Comparison of ENCODE assay signal across 9 cellular contexts in genomic region chr2:19362094-19362649, GRCh38. TPM values are rescaled to one million over a fixed set of nuclear protein-coding genes. Genes with fewer than 3 reads are reported as not detected.
DNase-seq lines count a peak whose midpoint lies in the region; ATAC-seq and FAIRE-seq lines count a peak whose summit lies in the region.
"Had no signal": no experiment of that assay in that cellular context is flagged by ENCODE, and none has a peak within 500 bp of the region (broad histone marks: within the 10 kb centered on the region; RNA-seq: fewer than 3 reads in every experiment).

No MANE protein-coding gene starts in this region.

- CTCF ChIA-PET in activated CD4-positive, alpha-beta memory T cell treated with anti-CD3 and anti-CD28 coated beads, Interleukin-2, amount 10 ng/mL, durations not matched to agents 7 days and 5 days (lab: Charles Lee), result interaction anchor here (0.7 kb wide), 1 partner anchor 782 kb away, joined by 3 read pairs; no protein-coding TSS in a partner anchor

- no peaks in the 10 kb centered on the region for H3K9me3 Mint-ChIP-seq in activated CD4-positive, alpha-beta memory T cell treated with anti-CD3 and anti-CD28 coated beads, Interleukin-2, amount 10 ng/mL, durations not matched to agents 7 days and 5 days

- H3K27ac ChIP-seq in HUES6 (ENCODE audit: low read depth, low read length), result no peak overlapping the region
- H3K27ac ChIP-seq in right cardiac atrium (ENCODE audit: low read length), result no peak overlapping the region
- H3K27ac ChIP-seq in small intestine (ENCODE audit: low read depth in 1 of 2, low read length in 1 of 2), result no peak overlapping the region

- H3K4me3 ChIP-seq in HUES6 (ENCODE audit: low read depth, low read length) (peak overlapping the region; percentile 53), right cardiac atrium (ENCODE audit: low read length) (peak overlapping the region; percentile 93), small intestine (ENCODE audit: low read depth in 1 of 2, low read length in 2 of 2) (peak overlapping the region; percentile 51 to 52)

- H3K9me3 ChIP-seq in HUES6 (ENCODE audit: control insufficient read depth, insufficient read depth, low read depth, low read length), result no peaks in the 10 kb centered on the region
- H3K9me3 ChIP-seq in right cardiac atrium (ENCODE audit: control insufficient read depth, low read length), result no peaks in the 10 kb centered on the region
- H3K9me3 ChIP-seq in small intestine (ENCODE audit: control insufficient read depth, low read depth), result no peaks in the 10 kb centered on the region

- POLR2A ChIA-PET in activated CD4-positive, alpha-beta memory T cell treated with anti-CD3 and anti-CD28 coated beads, Interleukin-2, amount 10 ng/mL, durations not matched to agents 7 days and 5 days (lab: Charles Lee), result interaction anchor here (1.4 kb wide), 1 partner anchor 14 kb away, joined by 7 read pairs; no protein-coding TSS in a partner anchor

- H3K4me1 Mint-ChIP-seq in activated CD4-positive, alpha-beta memory T cell treated with anti-CD3 and anti-CD28 coated beads, Interleukin-2, amount 10 ng/mL, durations not matched to agents 7 days and 5 days, result peaks cover 30% of the 10 kb centered on the region

- WGBS in right cardiac atrium, result 2% methylated on average over 14 of the region's 14 CpGs
- WGBS in small intestine, 3 donors, result 1% methylated on average over 14 of the region's 14 CpGs

- H3K4me3 Mint-ChIP-seq in activated CD4-positive, alpha-beta memory T cell treated with anti-CD3 and anti-CD28 coated beads, Interleukin-2, amount 10 ng/mL, durations not matched to agents 7 days and 5 days, result peak overlapping the region; percentile 76

- H3K27me3 Mint-ChIP-seq in activated CD4-positive, alpha-beta memory T cell treated with anti-CD3 and anti-CD28 coated beads, Interleukin-2, amount 10 ng/mL, durations not matched to agents 7 days and 5 days, result peaks cover 87% of the 10 kb centered on the region

- ATAC-seq in right cardiac atrium, result no peak

- H3K27ac Mint-ChIP-seq in activated CD4-positive, alpha-beta memory T cell treated with anti-CD3 and anti-CD28 coated beads, Interleukin-2, amount 10 ng/mL, durations not matched to agents 7 days and 5 days, result peak overlapping the region; percentile 8

- H3K36me3 Mint-ChIP-seq in activated CD4-positive, alpha-beta memory T cell treated with anti-CD3 and anti-CD28 coated beads, Interleukin-2, amount 10 ng/mL, durations not matched to agents 7 days and 5 days (ENCODE audit: low read depth), result no peaks in the 10 kb centered on the region

- peak; percentile 76 for DNase-seq in DMS53 (lab: John Stamatoyannopoulos, UW)
- no peak for DNase-seq in activated CD4-positive, alpha-beta memory T cell treated with anti-CD3 and anti-CD28 coated beads, Interleukin-2, amount 10 ng/mL, durations not matched to agents 7 days and 5 days
- peak in 1 of 3 donors; percentile 22 for DNase-seq in right cardiac atrium
- DNase-seq in small intestine, result peak; percentile 63
- DNase-seq in AG20443 (ENCODE audit: low spot score), result no peak
- no peak for DNase-seq in stimulated activated CD4-positive, alpha-beta T cell treated with anti-CD3 and anti-CD28 coated beads, Interleukin-4, amount 100 ng/mL, for 1 hour
- no peak for DNase-seq in stimulated activated CD4-positive, alpha-beta T cell treated with anti-CD3 and anti-CD28 coated beads, Interleukin-4, amount 100 ng/mL, for 24 hours

- intact Hi-C loops in right cardiac atrium (cut with DNase I), result loop anchor here (2.0 to 10.0 kb wide), 9 partner anchors 293 to 847 kb away; no protein-coding TSS in a partner anchor

- no peaks in the 10 kb centered on the region for H3K36me3 ChIP-seq in HUES6 (ENCODE audit: control insufficient read depth, insufficient read depth, low read length)
- no peaks in the 10 kb centered on the region for H3K36me3 ChIP-seq in small intestine (ENCODE audit: control insufficient read depth in 2 of 2, insufficient read depth in 2 of 2, low read length in 2 of 2)

- peaks cover 99% of the 10 kb centered on the region for H3K27me3 ChIP-seq in HUES6 (ENCODE audit: control insufficient read depth, insufficient read depth, low read length)
- H3K27me3 ChIP-seq in right cardiac atrium (ENCODE audit: control insufficient read depth, insufficient read depth), result no peaks in the 10 kb centered on the region
- H3K27me3 ChIP-seq in small intestine (ENCODE audit: control insufficient read depth in 2 of 2, insufficient read depth in 2 of 2, low read length in 2 of 2), result peaks cover 0 to 19% of the 10 kb centered on the region in 2 donors

- H3K4me1 ChIP-seq in HUES6 (ENCODE audit: control insufficient read depth, insufficient read depth, low read length) (peaks cover 28% of the 10 kb centered on the region), right cardiac atrium (ENCODE audit: control insufficient read depth, insufficient read depth, low read length) (no peaks in the 10 kb centered on the region), small intestine (ENCODE audit: control insufficient read depth in 2 of 2, insufficient read depth in 1 of 2, low read depth in 1 of 2, low read length in 1 of 2) (peaks cover 0 to 7% of the 10 kb centered on the region in 2 donors)

- no peak overlapping the region for H3K9ac ChIP-seq in HUES6 (ENCODE audit: low read length)

- FAIRE-seq in small intestine (lab: Jason Lieb, UNC), result no peak

RNA-seq across cellular contexts. Expression of gene OSR1, which starts 3.7 kb away (rescaled TPM):
- total RNA-seq in activated CD4-positive, alpha-beta memory T cell treated with anti-CD3 and anti-CD28 coated beads, Interleukin-2, amount 10 ng/mL, durations not matched to agents 7 days and 5 days, result not detected
- 10 to 100 TPM in 1 of 4 donors, 1 to 10 TPM in 3; 5.7 to 26.5 (median 8.7) TPM for total RNA-seq in right cardiac atrium
- polyA plus RNA-seq in right cardiac atrium (9.6 TPM), small intestine (10 to 100 TPM in 1 of 3 donors, under 1 TPM in 1, not detected in 1; 0.27 to 12.2 TPM)
- total RNA-seq: T-helper 1 cell treated with Interleukin-12 subunit alpha and Interleukin-12 subunit beta and Interleukin-4 antibody, amounts not matched to agents 30 ng/mL and 1 ng/mL, for 36 hours had no signal

Comparison
In these comparisons a context has a peak if more than half of its experiments do, and no peak if none do; other contexts are left out.
1. DNase-seq: peak in DMS53 (single experiment) and small intestine (single experiment); none in activated CD4-positive, alpha-beta memory T cell treated with anti-CD3 and anti-CD28 coated beads, Interleukin-2, amount 10 ng/mL, durations not matched to agents 7 days and 5 days (single experiment), AG20443 (single experiment), stimulated activated CD4-positive, alpha-beta T cell treated with anti-CD3 and anti-CD28 coated beads, Interleukin-4, amount 100 ng/mL, for 1 hour (single experiment) and stimulated activated CD4-positive, alpha-beta T cell treated with anti-CD3 and anti-CD28 coated beads, Interleukin-4, amount 100 ng/mL, for 24 hours (single experiment).
2. RNA of gene OSR1, which starts 3.7 kb away (total RNA-seq): 5.7 to 26.5 TPM in right cardiac atrium; not detected in activated CD4-positive, alpha-beta memory T cell treated with anti-CD3 and anti-CD28 coated beads, Interleukin-2, amount 10 ng/mL, durations not matched to agents 7 days and 5 days; every median in the first group is over 4 times any median in the second.
3. Peak in every context shown above with its lines, with median percentiles within 50 percentile points of each other: H3K4me3 ChIP-seq.